ENCODE assay signal across 17 cellular contexts in genomic region chr3:118011910-118012309, GRCh38.
DNase-seq lines count a peak whose midpoint lies in the region; ATAC-seq and TF ChIP-seq lines count a peak whose summit lies in the region.
"Had no signal": no experiment of that assay in that cellular context is flagged by ENCODE, and none has a peak within 500 bp of the region (broad histone marks: within the 10 kb centered on the region; RNA-seq: fewer than 3 reads in every experiment).

No MANE protein-coding gene starts in this region.

- WGBS in lung, 2 donors, result 26 to 59% methylated on average over 3 of the region's 3 CpGs

- H3K4me1 ChIP-seq in SJCRH30 (peaks cover 5% of the 10 kb centered on the region), lung (ENCODE audit: control insufficient read depth in 2 of 2, insufficient read depth in 2 of 2, low read length in 2 of 2) (no peaks in the 10 kb centered on the region)
- H3K4me1 ChIP-seq: BLaER1 treated with 17β-estradiol and CSF1 and Interleukin-3, amounts not matched to agents 10 nM and 100 nM had no signal

- H3K4me3 ChIP-seq in SJCRH30, result no peak overlapping the region
- H3K4me3 ChIP-seq in lung, result no peak overlapping the region
- H3K4me3 ChIP-seq: BLaER1 treated with 17β-estradiol and CSF1 and Interleukin-3, amounts not matched to agents 10 nM and 100 nM; GM23338; K562 had no signal

- H3K36me3 ChIP-seq in SJCRH30 (no peaks in the 10 kb centered on the region), lung (ENCODE audit: control insufficient read depth in 2 of 2, insufficient read depth in 2 of 2, low read length in 2 of 2) (no peaks in the 10 kb centered on the region)
- H3K36me3 ChIP-seq: BLaER1 treated with 17β-estradiol and CSF1 and Interleukin-3, amounts not matched to agents 10 nM and 100 nM had no signal

- no peaks in the 10 kb centered on the region for H3K9me3 ChIP-seq in SJCRH30 (replicated peaks)
- peaks cover 0 to 4% of the 10 kb centered on the region in 2 donors for H3K9me3 ChIP-seq in lung (ENCODE audit: control insufficient read depth in 2 of 2, insufficient read depth in 1 of 2, low read length in 1 of 2)

- in situ Hi-C loops in GM13976 (cut with MboI; ENCODE audit: low sequenced_read_pairs, unreplicated experiment), result no loop called here

- DNase-seq in DMS79 treated with DMSO at 0.1 percent for 48 hours (lab: John Stamatoyannopoulos, UW), result peak; percentile 99
- no peak for DNase-seq in SJCRH30
- no peak for DNase-seq in lung (ENCODE audit: low spot score)
- no peak for DNase-seq in SIG-M5 treated with dmso at 0.1 percent for 504 hours (lab: John Stamatoyannopoulos, UW; ENCODE audit: unreplicated experiment)
- no peak for DNase-seq in GM13976 (ENCODE audit: low spot score)
- no peak for DNase-seq in left lobe of liver (ENCODE audit: low spot score)
- DNase-seq: Calu3; CD8-positive, alpha-beta T cell; DMS 273 treated with DMSO at 0.1 percent for 48 hours; DMS53; GDM1; HCEC 1CT; IMR-90 had no signal

- peak; percentile 53 for ATAC-seq in lung (ENCODE audit: insufficient read depth, low FRiP score)
- no peak for ATAC-seq in HG03520 (IDR thresholded peaks at IDR 0.05; ENCODE audit: unreplicated experiment)
- ATAC-seq in left lobe of liver, result no peak
- ATAC-seq: CD8-positive, alpha-beta T cell; GM23338; K562 had no signal

- H3K27me3 ChIP-seq in SJCRH30, result no peaks in the 10 kb centered on the region
- no peaks in the 10 kb centered on the region for H3K27me3 ChIP-seq in lung (ENCODE audit: control insufficient read depth, insufficient read depth)
- H3K27me3 ChIP-seq: BLaER1 treated with 17β-estradiol and CSF1 and Interleukin-3, amounts not matched to agents 10 nM and 100 nM had no signal

- TF ChIP-seq CTCF in lung (IDR thresholded peaks at IDR 0.05; ENCODE audit: control extremely low read depth, extremely low read depth) (no peak), GM13976 (IDR thresholded peaks at IDR 0.05; ENCODE audit: borderline replicate concordance, control extremely low read depth, extremely low read depth, insufficient read depth, missing control alignments) (no peak)

- H3K27ac ChIP-seq in SJCRH30 (peak overlapping the region; percentile 38), lung (ENCODE audit: low read depth in 1 of 2, low read length in 1 of 2) (no peak overlapping the region)
- H3K27ac ChIP-seq: BLaER1 treated with 17β-estradiol and CSF1 and Interleukin-3, amounts not matched to agents 10 nM and 100 nM had no signal
